ENCODE assay signal across 26 cellular contexts in the genomic region with DNA sequence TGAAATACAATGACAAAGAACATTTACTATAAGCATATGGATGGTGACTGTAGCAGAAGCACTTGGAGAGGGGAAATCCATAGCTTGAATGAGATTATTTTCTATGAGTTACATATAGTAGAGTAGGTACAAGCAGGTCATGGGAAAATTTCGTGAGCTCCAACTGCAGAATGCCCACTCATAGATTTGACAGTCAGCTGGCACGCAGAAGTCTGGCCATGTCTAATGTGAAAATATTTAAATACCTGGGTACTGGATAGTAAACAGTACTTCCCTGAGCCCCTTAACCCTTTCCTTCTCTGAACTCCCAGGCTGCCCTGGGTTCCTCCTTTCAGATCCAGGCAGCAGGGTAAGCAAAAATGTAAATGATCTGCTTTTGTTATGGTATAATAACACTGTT.
"Had no signal": no experiment of that assay in that cellular context is flagged by ENCODE, and none has a peak within 500 bp of the region (broad histone marks: within the 10 kb centered on the region; RNA-seq: fewer than 3 reads in every experiment).

No MANE protein-coding gene starts in this region.

- H3K4me3 ChIP-seq: stomach, suprapubic skin, testis, thoracic aorta, thyroid gland, tibial artery, tibial nerve, transverse colon, upper lobe of left lung, upper lobe of right lung, uterus, vagina had no signal

- ATAC-seq: stimulated activated effector memory CD8-positive, alpha-beta T cell treated with anti-CD3 and anti-CD28 coated beads, Interleukin-12 subunit alpha, Interleukin-12 subunit beta, amount 100 ng/mL, for 72 hours; stimulated activated memory B cell treated with anti-CD40 and anti-IgM and Interleukin-4, amounts not matched to agents 10 μg/mL and 1 μg/mL and 100 μg/mL, for 72 hours; stimulated activated naive B cell treated with anti-CD40 and anti-IgM and Interleukin-4, amounts not matched to agents 10 μg/mL and 1 μg/mL and 100 μg/mL, for 72 hours; stimulated activated naive CD8-positive, alpha-beta T cell treated with anti-CD3 and anti-CD28 coated beads, Interleukin-15, amount 100 ng/mL, for 72 hours; stimulated activated naive CD8-positive, alpha-beta T cell treated with anti-CD3 and anti-CD28 coated beads, Interleukin-15, Interleukin-2, amounts not matched to agents 100 U/mL and 50 U/mL, for 24 hours; upper lobe of right lung had no signal

- H3K36me3 ChIP-seq: stomach, suprapubic skin, thoracic aorta, thyroid gland, tibial artery, tibial nerve, transverse colon, upper lobe of left lung, upper lobe of right lung, uterus, vagina had no signal

- H3K9me3 ChIP-seq: stomach, suprapubic skin, testis, thoracic aorta, thyroid gland, tibial artery, tibial nerve, transverse colon, upper lobe of left lung, upper lobe of right lung, uterus, vagina had no signal

- H3K4me1 ChIP-seq: stomach, suprapubic skin, testis, thyroid gland, tibial artery, tibial nerve, transverse colon, upper lobe of left lung, upper lobe of right lung, uterus, vagina had no signal

- DNase-seq: stimulated activated CD4-positive, alpha-beta T cell treated with anti-CD3 and anti-CD28 coated beads, Interleukin-2, amount 100 ng/mL, for 48 hours; stimulated activated CD4-positive, alpha-beta T cell treated with anti-CD3 and anti-CD28 coated beads, Interleukin-4, amount 100 ng/mL, for 1 hour; stimulated activated CD4-positive, alpha-beta T cell treated with anti-CD3 and anti-CD28 coated beads, Interleukin-4, amount 100 ng/mL, for 24 hours; stimulated activated CD4-positive, alpha-beta T cell treated with anti-CD3 and anti-CD28 coated beads, Interleukin-4, amount 100 ng/mL, for 4 hours; stimulated activated CD8-positive, alpha-beta memory T cell treated with anti-CD3 and anti-CD28 coated beads, Interleukin-4, amount 100 ng/mL, for 48 hours; stimulated activated naive B cell treated with anti-CD40 and anti-IgM and Interleukin-4, amounts not matched to agents 10 μg/mL and 1 μg/mL and 100 μg/mL, for 72 hours; stimulated activated naive CD4-positive, alpha-beta T cell; stimulated activated naive CD4-positive, alpha-beta T cell treated with Interleukin-2 at 50 U/mL for 16 hours; stimulated activated naive CD8-positive, alpha-beta T cell treated with anti-CD3 and anti-CD28 coated beads, Interleukin-15, amount 100 ng/mL, for 72 hours; stimulated activated naive CD8-positive, alpha-beta T cell treated with anti-CD3 and anti-CD28 coated beads, Interleukin-15, Interleukin-2, amounts not matched to agents 100 U/mL and 50 U/mL, for 24 hours; stomach; substantia nigra; testis; thyroid gland; tibial artery; transverse colon; upper lobe of left lung; upper lobe of right lung; uterus had no signal

- H3K27me3 ChIP-seq: stomach, testis, thyroid gland, tibial artery, tibial nerve, transverse colon, upper lobe of left lung, upper lobe of right lung, uterus, vagina had no signal

- H3K27ac ChIP-seq: stomach, suprapubic skin, testis, thoracic aorta, thyroid gland, tibial artery, tibial nerve, transverse colon, upper lobe of left lung, upper lobe of right lung, uterus, vagina had no signal

- FAIRE-seq: urothelium cell line had no signal
